Comparison of ENCODE assay signal across 17 cellular contexts in the genomic region with DNA sequence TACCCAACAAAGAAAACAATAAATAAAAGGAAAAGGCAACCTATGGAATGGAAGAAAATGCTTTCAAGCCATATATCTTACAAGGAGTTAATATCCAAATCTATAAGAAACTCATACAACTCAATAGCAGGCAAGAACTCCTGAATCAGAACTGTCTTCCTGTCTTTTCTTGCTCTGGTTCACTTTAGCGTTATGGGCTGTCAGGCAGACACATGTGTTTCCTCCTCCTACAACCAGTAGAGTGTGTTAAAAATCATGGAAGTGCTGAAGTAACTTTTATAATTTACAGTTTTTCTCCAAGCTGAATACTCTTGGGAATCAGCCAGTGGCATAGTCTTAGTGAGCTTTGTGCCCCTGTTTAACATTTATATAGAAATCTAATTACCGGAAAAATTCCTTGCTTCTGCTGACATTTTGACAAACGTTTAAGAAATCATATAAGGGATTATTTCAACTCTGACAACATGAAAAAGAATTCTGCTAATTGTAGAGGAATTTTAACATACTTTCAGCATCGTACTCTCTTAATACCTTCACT.
A peak's percentile ranks its signal among the peaks of the same experiment; 100 is the strongest.
DNase-seq lines count a peak whose midpoint lies in the region; ATAC-seq and TF ChIP-seq lines count a peak whose summit lies in the region.
"Had no signal": no experiment of that assay in that cellular context is flagged by ENCODE, and none has a peak within 500 bp of the region (broad histone marks: within the 10 kb centered on the region; RNA-seq: fewer than 3 reads in every experiment).

No MANE protein-coding gene starts in this region.

- H3K56ac ChIP-seq in H9 (ENCODE audit: insufficient read length, low read depth, low read length) = no peak overlapping the region

- H3K79me1 ChIP-seq in H9 (ENCODE audit: insufficient read depth, low read depth, low read length, poor library complexity, severe bottlenecking) = no peaks in the 10 kb centered on the region

- no peak overlapping the region for H2BK120ac ChIP-seq in H9 (ENCODE audit: low read depth, low read length, poor library complexity, severe bottlenecking)

- H3K4me1 ChIP-seq in BLaER1 (peaks cover 7% of the 10 kb centered on the region; the same call in 1 of the 2 replicates), adipocyte (ENCODE audit: control insufficient read depth, insufficient read depth, low read length) (no peaks in the 10 kb centered on the region), H9 (ENCODE audit: insufficient read depth, low read length) (no peaks in the 10 kb centered on the region)

- H3T11ph ChIP-seq in H9 (ENCODE audit: low read length) = no peak overlapping the region

- H3K4ac ChIP-seq in H9 (ENCODE audit: low read depth, low read length) = no peak overlapping the region

- H3K36me3 Mint-ChIP-seq in H9 (ENCODE audit: insufficient read depth in 1 of 3, low read depth in 3 of 3) = no peaks in the 10 kb centered on the region; a peak in 1 of 7 replicates
- H3K36me3 Mint-ChIP-seq: IgD-negative memory B cell had no signal

- no peak overlapping the region for H2BK20ac ChIP-seq in H9 (ENCODE audit: low read depth, low read length, poor library complexity, severe bottlenecking)

- H2BK12ac ChIP-seq in H9 (ENCODE audit: insufficient read length, low read depth, low read length) = no peak overlapping the region

- H3K9me3 ChIP-seq in BLaER1 (no peaks in the 10 kb centered on the region), adipocyte (ENCODE audit: control insufficient read depth, low read length) (no peaks in the 10 kb centered on the region), H9 (ENCODE audit: control insufficient read depth, low read depth, low read length) (no peaks in the 10 kb centered on the region)

- H3K23ac ChIP-seq in H9 (ENCODE audit: insufficient read length, low read depth, low read length) = no peak overlapping the region

- H3K14ac ChIP-seq in H9 (ENCODE audit: insufficient read depth, low read length) = no peak overlapping the region

- H4K91ac ChIP-seq in H9 (ENCODE audit: insufficient read length, low read depth, low read length) = no peak overlapping the region

- no peak overlapping the region for H2BK5ac ChIP-seq in H9 (ENCODE audit: insufficient read length, low read length)

- H3K18ac ChIP-seq in H9 (ENCODE audit: insufficient read length, low read depth, low read length) = no peak overlapping the region

- no peak overlapping the region for H4K8ac ChIP-seq in H9 (replicated peaks; ENCODE audit: insufficient read length, low read depth, low read length)

- no peak overlapping the region for H2AFZ ChIP-seq in H9 (ENCODE audit: low read length)
- H2AFZ ChIP-seq: GM23338 had no signal

- H3K27me3 ChIP-seq in BLaER1 (no peaks in the 10 kb centered on the region), adipocyte (replicated peaks; ENCODE audit: control insufficient read depth, insufficient read depth, low read length) (no peaks in the 10 kb centered on the region), H9 (ENCODE audit: insufficient read depth, low read length) (no peaks in the 10 kb centered on the region)

- no peaks in the 10 kb centered on the region for H3K36me3 ChIP-seq in BLaER1
- no peaks in the 10 kb centered on the region for H3K36me3 ChIP-seq in adipocyte (ENCODE audit: control insufficient read depth, insufficient read depth, low read length, severe bottlenecking)

- no peak overlapping the region for H3K4me3 ChIP-seq in BLaER1
- no peak overlapping the region for H3K4me3 ChIP-seq in adipocyte (ENCODE audit: low read length)
- H3K4me3 ChIP-seq: GM23338 had no signal

- no peak overlapping the region for H2AK5ac ChIP-seq in H9 (ENCODE audit: insufficient read length, low read length)

- TF ChIP-seq CTCF in H9 (conservative IDR thresholded peaks at IDR 0.05) = no peak

- H3K9me3 Mint-ChIP-seq in H9 = no peaks in the 10 kb centered on the region; a peak in 1 of 5 replicates
- H3K9me3 Mint-ChIP-seq: GM23338 had no signal

- H4K20me1 ChIP-seq in BLaER1 (no peaks in the 10 kb centered on the region), H9 (ENCODE audit: control insufficient read depth, insufficient read depth, insufficient read length) (no peaks in the 10 kb centered on the region)

- H3K4me1 Mint-ChIP-seq in H9 = no peaks in the 10 kb centered on the region
- H3K4me1 Mint-ChIP-seq: GM23338, IgD-negative memory B cell had no signal

- no peak overlapping the region for H3K9ac ChIP-seq in BLaER1
- no peak overlapping the region for H3K9ac ChIP-seq in adipocyte (ENCODE audit: low read length)
- H3K9ac ChIP-seq in H9 (ENCODE audit: extremely low read depth, insufficient read length, low read length) = no peak overlapping the region

- H2BK15ac ChIP-seq in H9 (ENCODE audit: low read depth, low read length) = no peak overlapping the region

- H3K79me2 ChIP-seq in H9 (ENCODE audit: insufficient read depth, low read length) = no peaks in the 10 kb centered on the region

- no peak overlapping the region for H3K27ac ChIP-seq in BLaER1
- no peak overlapping the region for H3K27ac ChIP-seq in H9 (ENCODE audit: insufficient read length, low read depth, low read length)
- H3K27ac ChIP-seq: C4-2B, RWPE1 had no signal

- ATAC-seq in HG03521 (IDR thresholded peaks at IDR 0.05; ENCODE audit: unreplicated experiment) = no peak
- ATAC-seq: GM23338, PC-3 had no signal

- H3K23me2 ChIP-seq in H9 (ENCODE audit: insufficient read length, low read depth, low read length, poor library complexity, severe bottlenecking) = no peaks in the 10 kb centered on the region

- H4K5ac ChIP-seq in H9 (ENCODE audit: insufficient read length, low read depth, low read length) = no peak overlapping the region

- H3K27me3 Mint-ChIP-seq in H9 (ENCODE audit: low read depth) = no peaks in the 10 kb centered on the region
- H3K27me3 Mint-ChIP-seq: IgD-negative memory B cell had no signal

- no peak overlapping the region for H3K4me3 Mint-ChIP-seq in H9
- H3K4me3 Mint-ChIP-seq: GM23338, IgD-negative memory B cell had no signal

- H3K27ac Mint-ChIP-seq in H9 = no peak overlapping the region
- H3K27ac Mint-ChIP-seq: GM23338, IgD-negative memory B cell had no signal

- no CpG with 5 or more reads among the region's 4 CpGs for WGBS in H9 (ENCODE audit: extremely low coverage, insufficient read length, low lambda C conversion rate)

- DNase-seq in Kasumi-1 (lab: John Stamatoyannopoulos, UW) (peak; percentile 36 to 43), adipocyte (ENCODE audit: low read depth) (peak; percentile 14), left kidney (ENCODE audit: low read depth, low spot score) (peak; percentile 6), DMS153 (lab: John Stamatoyannopoulos, UW) (no peak), H9 (no peak)
- DNase-seq: GF-D8, NCI-H1417 treated with DMSO at 0.1 percent for 48 hours, NCI-H2029, NCI-H2171 treated with DMSO at 0.1 percent for 48 hours, NCI-H774, PC-3 had no signal

- peak overlapping the region; percentile 17; the same call in 1 of the 2 replicates for H3K4me2 ChIP-seq in BLaER1
- no peak overlapping the region for H3K4me2 ChIP-seq in H9 (ENCODE audit: insufficient read depth, insufficient read length, low read length)
- H3K4me2 ChIP-seq: GM23338 had no signal

Comparison
In these comparisons a context has a peak if more than half of its experiments do, and no peak if none do; other contexts are left out.
1. DNase-seq: peak in Kasumi-1 (2 of 2), adipocyte (single experiment) and left kidney (single experiment); none in DMS153 (single experiment) and H9 (single experiment).